29 cellular contexts compared by ENCODE assay signal in the genomic region with DNA sequence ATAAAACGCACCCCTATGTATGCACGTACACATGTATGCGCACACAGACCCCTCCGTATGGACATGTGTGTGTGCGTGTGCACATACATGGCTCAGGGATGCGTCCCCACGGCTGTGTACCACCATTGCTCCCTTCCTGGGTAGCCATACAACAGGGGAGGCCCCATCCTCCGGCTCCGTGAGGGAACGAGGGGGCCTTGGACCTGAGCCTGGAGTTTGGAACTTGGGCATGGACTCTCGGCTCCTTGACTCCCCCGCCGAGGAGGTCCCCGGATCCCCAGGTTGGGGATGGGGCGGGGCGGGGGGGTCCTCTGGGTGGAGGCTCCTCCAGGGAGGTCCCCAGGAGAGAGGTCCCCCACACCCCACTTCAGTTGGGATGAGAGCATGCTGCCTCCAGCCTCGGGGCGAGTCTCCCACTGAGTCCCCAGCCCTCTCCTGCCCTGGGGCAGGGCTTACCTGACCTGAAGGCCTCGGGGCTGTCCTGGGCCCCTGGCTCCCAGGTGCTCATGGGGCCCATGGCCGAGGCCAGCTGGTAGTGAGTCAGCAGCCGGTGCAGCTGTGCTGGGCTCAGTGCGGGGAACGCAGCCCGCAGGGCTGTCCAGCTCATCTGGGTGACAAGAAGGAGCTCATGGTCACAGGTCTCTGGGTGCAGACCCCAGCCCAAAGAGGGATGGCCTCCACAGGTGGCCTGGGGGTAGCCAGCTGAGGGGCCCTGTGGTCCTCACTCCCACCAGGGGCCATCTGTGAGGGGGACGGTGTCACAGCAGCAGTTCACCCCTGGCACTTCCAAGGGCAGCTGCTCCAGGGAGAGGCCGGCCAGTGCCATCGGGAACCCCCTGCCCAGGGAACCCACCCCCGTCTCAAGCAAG. TPM values are rescaled to one million over a fixed set of nuclear protein-coding genes. Genes with fewer than 3 reads are reported as not detected.
"Had no signal": no experiment of that assay in that cellular context is flagged by ENCODE, and none has a peak within 500 bp of the region (broad histone marks: within the 10 kb centered on the region; RNA-seq: fewer than 3 reads in every experiment).

No MANE protein-coding gene starts in this region.

- DNase-seq: activated B cell treated with CpG ODN at 0.5 μM for 24 hours; activated CD4-positive, alpha-beta T cell treated with anti-CD3 and anti-CD28 coated beads for 4 hours; activated CD4-positive, alpha-beta T cell treated with anti-CD3 and anti-CD28 coated beads, Interleukin-2, amount 50 U/mL, for 48 hours; activated CD8-positive, alpha-beta memory T cell treated with anti-CD3 and anti-CD28 coated beads, Interleukin-2, amount 50 U/mL, for 48 hours; activated naive CD4-positive, alpha-beta T cell; activated T-cell treated with anti-CD3 and anti-CD28 coated beads, Interleukin-2, amount 50 U/mL, for 4 hours; adrenal gland; brain microvascular endothelial cell; caudate nucleus; effector memory CD8-positive, alpha-beta T cell; foreskin melanocyte; nephron progenitor cell; nucleus accumbens; posterior cingulate gyrus; right lobe of liver; small intestine; stimulated activated CD4-positive, alpha-beta T cell treated with anti-CD3 and anti-CD28 coated beads, Interleukin-15, amount 100 ng/mL, for 24 hours; stimulated activated naive CD4-positive, alpha-beta T cell had no signal

- H3K4me3 Mint-ChIP-seq: activated B cell treated with CpG ODN at 0.5 μM for 24 hours; activated naive CD8-positive, alpha-beta T cell; activated T-cell treated with anti-CD3 and anti-CD28 coated beads, Interleukin-2, amount 50 U/mL, for 4 hours; effector memory CD8-positive, alpha-beta T cell; memory B cell; nephron progenitor cell; T-helper 1 cell treated with Interleukin-12 subunit alpha and Interleukin-12 subunit beta and Interleukin-4 antibody, amounts not matched to agents 30 μg/mL and 1 μg/mL, for 36 hours had no signal

- H3K36me3 ChIP-seq: adrenal gland, ascending aorta, brain microvascular endothelial cell, right lobe of liver had no signal

- H3K36me3 Mint-ChIP-seq: activated naive CD8-positive, alpha-beta T cell; memory B cell had no signal

- H3K4me1 ChIP-seq: adrenal gland, ascending aorta, right lobe of liver had no signal

- H3K27me3 Mint-ChIP-seq: activated naive CD8-positive, alpha-beta T cell had no signal

- H3K27ac Mint-ChIP-seq: activated B cell treated with CpG ODN at 0.5 μM for 24 hours; activated naive CD8-positive, alpha-beta T cell; activated T-helper 2 cell treated with anti-CD3 and anti-CD28 coated beads, Interferon-gamma antibody, Interleukin-2, Interleukin-4, amounts not matched to agents 10 μg/mL and 5 μg/mL and 100 μg/mL, durations not matched to agents 14 hours and 24 hours and 36 hours; effector memory CD8-positive, alpha-beta T cell; memory B cell; nephron progenitor cell; T-helper 1 cell treated with Interleukin-12 subunit alpha and Interleukin-12 subunit beta and Interleukin-4 antibody, amounts not matched to agents 30 μg/mL and 1 μg/mL, for 36 hours had no signal

- H3K9me3 ChIP-seq: adrenal gland, ascending aorta, right lobe of liver had no signal

- FAIRE-seq: colon, endothelial cell of umbilical vein, small intestine had no signal

- H3K4me2 ChIP-seq: hepatocyte had no signal

- H3K27me3 ChIP-seq: ascending aorta, brain microvascular endothelial cell, right lobe of liver had no signal

- H3K27ac ChIP-seq: adrenal gland, ascending aorta, brain microvascular endothelial cell, hepatocyte, right lobe of liver had no signal

- H2AFZ ChIP-seq: hepatocyte had no signal

- H3K9me3 Mint-ChIP-seq: activated B cell treated with CpG ODN at 0.5 μM for 24 hours; activated T-cell treated with anti-CD3 and anti-CD28 coated beads, Interleukin-2, amount 50 U/mL, for 4 hours; activated T-helper 2 cell treated with anti-CD3 and anti-CD28 coated beads, Interferon-gamma antibody, Interleukin-2, Interleukin-4, amounts not matched to agents 10 μg/mL and 5 μg/mL and 100 μg/mL, durations not matched to agents 14 hours and 24 hours and 36 hours; effector memory CD8-positive, alpha-beta T cell; memory B cell; nephron progenitor cell; T-helper 1 cell treated with Interleukin-12 subunit alpha and Interleukin-12 subunit beta and Interleukin-4 antibody, amounts not matched to agents 30 μg/mL and 1 μg/mL, for 36 hours had no signal

- H3K4me3 ChIP-seq: adrenal gland, ascending aorta, hepatocyte, right lobe of liver had no signal

RNA-seq across cellular contexts. Expression of a gene that starts 56.5 kb away (rescaled TPM):
- total RNA-seq: activated CD8-positive, alpha-beta memory T cell treated with anti-CD3 and anti-CD28 coated beads for 36 hours; activated T-helper 2 cell treated with anti-CD3 and anti-CD28 coated beads, Interferon-gamma antibody, Interleukin-2, Interleukin-4, amounts not matched to agents 10 μg/mL and 5 μg/mL and 100 μg/mL, durations not matched to agents 14 hours and 24 hours and 36 hours; adrenal gland; ascending aorta; esophagus mucosa; hepatocyte; right lobe of liver had no signal
- polyA plus RNA-seq: endothelial cell of umbilical vein, hepatocyte, liver had no signal
